12 cellular contexts compared by ENCODE assay signal in the genomic region with DNA sequence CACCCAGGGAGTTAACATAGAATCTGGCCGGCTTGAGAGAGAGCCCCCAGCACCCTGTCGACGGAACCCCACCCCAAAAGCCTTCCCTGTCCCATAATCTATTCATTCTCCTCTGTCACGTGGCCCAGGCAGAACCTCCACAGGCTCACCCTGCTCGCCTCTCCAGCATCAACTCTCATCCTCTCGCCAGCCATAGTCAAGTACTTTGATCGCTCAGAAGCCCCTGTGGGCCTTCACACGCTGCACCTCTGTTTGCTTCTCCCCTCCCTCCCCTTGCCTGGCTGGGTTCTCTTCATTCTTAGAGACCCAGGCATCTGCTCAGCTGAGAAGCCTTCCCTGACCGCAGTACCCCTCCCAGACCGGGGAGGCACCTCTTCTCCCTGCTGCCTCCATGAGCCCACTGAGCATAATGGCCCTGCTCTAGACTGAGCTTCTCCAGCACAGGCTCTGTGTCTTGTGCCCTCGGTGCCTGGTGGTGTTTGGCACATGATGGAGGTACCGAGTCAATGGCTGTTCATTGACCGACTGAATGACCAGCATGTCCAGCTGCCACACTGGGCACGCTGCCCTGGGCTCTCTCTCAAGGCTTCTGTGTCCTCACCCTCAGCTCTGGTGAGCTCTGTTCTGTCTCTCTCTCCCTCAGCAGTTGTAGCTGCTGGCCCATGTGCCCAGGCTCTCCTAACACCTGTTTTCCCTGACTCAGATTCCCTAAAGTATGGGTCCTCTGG. TPM values are rescaled to one million over a fixed set of nuclear protein-coding genes. Genes with fewer than 3 reads are reported as not detected.
DNase-seq lines count a peak whose midpoint lies in the region; ATAC-seq and TF ChIP-seq lines count a peak whose summit lies in the region.
"Had no signal": no experiment of that assay in that cellular context is flagged by ENCODE, and none has a peak within 500 bp of the region (broad histone marks: within the 10 kb centered on the region; RNA-seq: fewer than 3 reads in every experiment).

No MANE protein-coding gene starts in this region.

- H4K20me1 ChIP-seq in GM23338 (replicated peaks; ENCODE audit: insufficient read depth), result peaks cover 15% of the 10 kb centered on the region; the same call in 1 of the 2 replicates

- TF ChIP-seq CTCF in GM23338 (conservative IDR thresholded peaks at IDR 0.05; ENCODE audit: low read depth in 2 of 2) (no peak), glutamatergic neuron (IDR thresholded peaks at IDR 0.05; ENCODE audit: partially characterized antibody, unreplicated experiment) (no peak)

- H3K27ac ChIP-seq in GM23338 (ENCODE audit: low read depth), result no peak overlapping the region
- H3K27ac ChIP-seq: brain microvascular endothelial cell had no signal

- no peaks in the 10 kb centered on the region for H3K9me2 ChIP-seq in GM23338 (ENCODE audit: insufficient read depth)

- H3K4me1 Mint-ChIP-seq in GM23338, result peaks cover 35% of the 10 kb centered on the region
- H3K4me1 Mint-ChIP-seq in activated naive CD8-positive, alpha-beta T cell treated with anti-CD3 and anti-CD28 coated beads, Interleukin-2, amount 50 U/mL, for 24 hours, result peaks cover 60% of the 10 kb centered on the region
- peaks cover 39 to 58% of the 10 kb centered on the region in 2 donors for H3K4me1 Mint-ChIP-seq in immature natural killer cell
- peaks cover 43% of the 10 kb centered on the region for H3K4me1 Mint-ChIP-seq in stimulated activated effector memory CD8-positive, alpha-beta T cell treated with anti-CD3 and anti-CD28 coated beads, Interleukin-12 subunit alpha, Interleukin-12 subunit beta, amount 100 ng/mL, for 72 hours
- H3K4me1 Mint-ChIP-seq in glutamatergic neuron (ENCODE audit: low read depth, unreplicated experiment), result peaks cover 14% of the 10 kb centered on the region
- H3K4me1 Mint-ChIP-seq in activated T-cell treated with anti-CD3 and anti-CD28 coated beads, Interleukin-2, amount 50 U/mL, for 72 hours (ENCODE audit: low read depth), result peaks cover 47% of the 10 kb centered on the region

- H3K4me3 ChIP-seq in GM23338, result no peak overlapping the region

- H3K79me2 ChIP-seq in GM23338 (replicated peaks; ENCODE audit: insufficient read depth), result no peaks in the 10 kb centered on the region

- H3K4me1 ChIP-seq in GM23338 (ENCODE audit: insufficient read depth), result peaks cover 24% of the 10 kb centered on the region

- H3K27ac Mint-ChIP-seq in GM23338 (no peak overlapping the region), immature natural killer cell (peak overlapping the region; percentile 83 to 99 (median 92)), glutamatergic neuron (ENCODE audit: unreplicated experiment) (no peak overlapping the region)
- H3K27ac Mint-ChIP-seq in activated naive CD8-positive, alpha-beta T cell treated with anti-CD3 and anti-CD28 coated beads, Interleukin-2, amount 50 U/mL, for 24 hours, result peak overlapping the region; percentile 79
- peak overlapping the region; percentile 91 for H3K27ac Mint-ChIP-seq in stimulated activated effector memory CD8-positive, alpha-beta T cell treated with anti-CD3 and anti-CD28 coated beads, Interleukin-12 subunit alpha, Interleukin-12 subunit beta, amount 100 ng/mL, for 72 hours
- H3K27ac Mint-ChIP-seq in activated T-cell treated with anti-CD3 and anti-CD28 coated beads, Interleukin-2, amount 50 U/mL, for 72 hours, result no peak overlapping the region

- peaks cover 53% of the 10 kb centered on the region for H3K36me3 Mint-ChIP-seq in GM23338 (ENCODE audit: low read depth)
- peaks cover 27% of the 10 kb centered on the region for H3K36me3 Mint-ChIP-seq in activated naive CD8-positive, alpha-beta T cell treated with anti-CD3 and anti-CD28 coated beads, Interleukin-2, amount 50 U/mL, for 24 hours (ENCODE audit: low read depth)
- peaks cover 14 to 41% (median 32%) of the 10 kb centered on the region in 3 donors for H3K36me3 Mint-ChIP-seq in immature natural killer cell
- peaks cover 20% of the 10 kb centered on the region for H3K36me3 Mint-ChIP-seq in stimulated activated effector memory CD8-positive, alpha-beta T cell treated with anti-CD3 and anti-CD28 coated beads, Interleukin-12 subunit alpha, Interleukin-12 subunit beta, amount 100 ng/mL, for 72 hours
- peaks cover 15% of the 10 kb centered on the region for H3K36me3 Mint-ChIP-seq in glutamatergic neuron (ENCODE audit: unreplicated experiment)
- peaks cover 2 to 12% of the 10 kb centered on the region in 2 donors for H3K36me3 Mint-ChIP-seq in activated T-cell treated with anti-CD3 and anti-CD28 coated beads, Interleukin-2, amount 50 U/mL, for 72 hours (ENCODE audit: insufficient read depth in 2 of 2)

- no peaks in the 10 kb centered on the region for H3K9me3 Mint-ChIP-seq in GM23338
- H3K9me3 Mint-ChIP-seq in activated naive CD8-positive, alpha-beta T cell treated with anti-CD3 and anti-CD28 coated beads, Interleukin-2, amount 50 U/mL, for 24 hours, result no peaks in the 10 kb centered on the region
- H3K9me3 Mint-ChIP-seq in immature natural killer cell, result no peaks in the 10 kb centered on the region
- no peaks in the 10 kb centered on the region for H3K9me3 Mint-ChIP-seq in stimulated activated effector memory CD8-positive, alpha-beta T cell treated with anti-CD3 and anti-CD28 coated beads, Interleukin-12 subunit alpha, Interleukin-12 subunit beta, amount 100 ng/mL, for 72 hours
- peaks cover 3% of the 10 kb centered on the region for H3K9me3 Mint-ChIP-seq in glutamatergic neuron (ENCODE audit: unreplicated experiment)
- H3K9me3 Mint-ChIP-seq in activated T-cell treated with anti-CD3 and anti-CD28 coated beads, Interleukin-2, amount 50 U/mL, for 72 hours, result no peaks in the 10 kb centered on the region

- no peak overlapping the region for H2AFZ ChIP-seq in GM23338

- H3K36me3 ChIP-seq in GM23338 (ENCODE audit: insufficient read depth), result no peaks in the 10 kb centered on the region

- H3F3A ChIP-seq in GM23338 (replicated peaks; ENCODE audit: low read depth), result no peaks in the 10 kb centered on the region

- H3K4me2 ChIP-seq in GM23338, result peak overlapping the region; percentile 68

- H3K27me3 Mint-ChIP-seq in GM23338 (ENCODE audit: insufficient read depth, low read depth, poor library complexity) (peaks cover 16% of the 10 kb centered on the region), immature natural killer cell (ENCODE audit: low read depth in 3 of 3) (peaks cover 3 to 7% (median 7%) of the 10 kb centered on the region in 3 donors), glutamatergic neuron (ENCODE audit: unreplicated experiment) (peaks cover 6% of the 10 kb centered on the region)
- H3K27me3 Mint-ChIP-seq in activated naive CD8-positive, alpha-beta T cell treated with anti-CD3 and anti-CD28 coated beads, Interleukin-2, amount 50 U/mL, for 24 hours, result no peaks in the 10 kb centered on the region
- H3K27me3 Mint-ChIP-seq in activated T-cell treated with anti-CD3 and anti-CD28 coated beads, Interleukin-2, amount 50 U/mL, for 72 hours (ENCODE audit: low read depth), result no peaks in the 10 kb centered on the region

- peak; percentile 26 for DNase-seq in GM23338 (ENCODE audit: low spot score)
- DNase-seq in activated naive CD8-positive, alpha-beta T cell treated with anti-CD3 and anti-CD28 coated beads, Interleukin-2, amount 50 U/mL, for 24 hours, result no peak
- DNase-seq in immature natural killer cell, result no peak
- no peak for DNase-seq in stimulated activated effector memory CD8-positive, alpha-beta T cell treated with anti-CD3 and anti-CD28 coated beads, Interleukin-12 subunit alpha, Interleukin-12 subunit beta, amount 100 ng/mL, for 72 hours (ENCODE audit: low spot score in 2 of 2)
- DNase-seq in NCI-H2029 treated with DMSO at 0.1 percent for 48 hours (lab: John Stamatoyannopoulos, UW), result no peak
- no peak for DNase-seq in glutamatergic neuron
- DNase-seq in activated T-cell treated with anti-CD3 and anti-CD28 coated beads, Interleukin-2, amount 50 U/mL, for 72 hours, result no peak
- DNase-seq in NOMO-1 (lab: John Stamatoyannopoulos, UW; ENCODE audit: unreplicated experiment in 2 of 2), result no peak
- DNase-seq: brain microvascular endothelial cell, EL, NCI-H146, SW 1271 had no signal

- ATAC-seq in GM23338, result peak; percentile 27; the same call in 2 of the 3 replicates
- ATAC-seq in activated naive CD8-positive, alpha-beta T cell treated with anti-CD3 and anti-CD28 coated beads, Interleukin-2, amount 50 U/mL, for 24 hours, result no peak
- ATAC-seq in stimulated activated effector memory CD8-positive, alpha-beta T cell treated with anti-CD3 and anti-CD28 coated beads, Interleukin-12 subunit alpha, Interleukin-12 subunit beta, amount 100 ng/mL, for 72 hours, result no peak
- no peak for ATAC-seq in activated T-cell treated with anti-CD3 and anti-CD28 coated beads, Interleukin-2, amount 50 U/mL, for 72 hours (replicated peaks in 1 of 2)

- peaks cover 44% of the 10 kb centered on the region for H3K27me3 ChIP-seq in GM23338 (ENCODE audit: insufficient read depth)
- H3K27me3 ChIP-seq: brain microvascular endothelial cell had no signal

- H3K4me3 Mint-ChIP-seq in GM23338 (peak overlapping the region; percentile 8; the same call in 1 of the 3 replicates), immature natural killer cell (peak overlapping the region in 4 of 5 donors; percentile 21 to 58 (median 26)), glutamatergic neuron (ENCODE audit: unreplicated experiment) (no peak overlapping the region)
- H3K4me3 Mint-ChIP-seq in activated naive CD8-positive, alpha-beta T cell treated with anti-CD3 and anti-CD28 coated beads, Interleukin-2, amount 50 U/mL, for 24 hours, result peak overlapping the region; percentile 46
- H3K4me3 Mint-ChIP-seq in stimulated activated effector memory CD8-positive, alpha-beta T cell treated with anti-CD3 and anti-CD28 coated beads, Interleukin-12 subunit alpha, Interleukin-12 subunit beta, amount 100 ng/mL, for 72 hours, result no peak overlapping the region
- H3K4me3 Mint-ChIP-seq in activated T-cell treated with anti-CD3 and anti-CD28 coated beads, Interleukin-2, amount 50 U/mL, for 72 hours, result no peak overlapping the region

TF ChIP-seq in GM23338, 12 proteins besides CTCF, POLR2A, EP300 and RAD21 (continues in another document):
- TF ChIP-seq STAT1 (IDR thresholded peaks at IDR 0.05; ENCODE audit: unreplicated experiment) (no peak), CREB1 (CRISPR knock-in tag; IDR thresholded peaks at IDR 0.05; ENCODE audit: low read depth) (no peak), JUNB (IDR thresholded peaks at IDR 0.05; ENCODE audit: unreplicated experiment) (no peak), NANOG (IDR thresholded peaks at IDR 0.05; ENCODE audit: borderline replicate concordance) (no peak)

RNA-seq across cellular contexts. Expression of a gene that starts 33.7 kb away (rescaled TPM):
- 23.9 and 33.2 TPM in 2 replicates for total RNA-seq in GM23338 (2014; rRNA removed; shearing (Covaris generic))
- 29.7 and 34.9 TPM in 2 replicates for polyA plus RNA-seq in GM23338 (2016; fragmentation: Nextera tagmentation; extraction: Ambion mirVana)
- 1 to 10 TPM; 1.6 to 2.6 (median 1.8) TPM for polyA plus RNA-seq in immature natural killer cell
- total RNA-seq in glutamatergic neuron (ENCODE audit: unreplicated experiment), result 42.0 TPM
- 10 to 100 TPM; 10.3 to 13.6 TPM for total RNA-seq in activated T-cell treated with anti-CD3 and anti-CD28 coated beads, Interleukin-2, amount 50 U/mL, for 72 hours

RNA-seq across cellular contexts. Expression of a gene that starts 35.5 kb away (rescaled TPM):
- total RNA-seq in GM23338 (2014; rRNA removed; shearing (Covaris generic)), result 12.7 and 16.2 TPM in 2 replicates
- polyA plus RNA-seq in GM23338 (2016; fragmentation: Nextera tagmentation; extraction: Ambion mirVana) (14.6 and 15.8 TPM in 2 replicates), immature natural killer cell (100 to 1,000 TPM in 2 of 3 donors, 10 to 100 TPM in 1; 96.9 to 150 (median 124) TPM)
- 3.1 TPM for total RNA-seq in glutamatergic neuron (ENCODE audit: unreplicated experiment)
- 10 to 100 TPM; 26.7 to 43.4 TPM for total RNA-seq in activated T-cell treated with anti-CD3 and anti-CD28 coated beads, Interleukin-2, amount 50 U/mL, for 72 hours

Comparison
In these comparisons a context has a peak if more than half of its experiments do, and no peak if none do; other contexts are left out.
1. H3K27ac Mint-ChIP-seq: peak in activated naive CD8-positive, alpha-beta T cell treated with anti-CD3 and anti-CD28 coated beads, Interleukin-2, amount 50 U/mL, for 24 hours (single experiment), immature natural killer cell (6 of 6) and stimulated activated effector memory CD8-positive, alpha-beta T cell treated with anti-CD3 and anti-CD28 coated beads, Interleukin-12 subunit alpha, Interleukin-12 subunit beta, amount 100 ng/mL, for 72 hours (single experiment); none in GM23338 (single experiment), glutamatergic neuron (single experiment) and activated T-cell treated with anti-CD3 and anti-CD28 coated beads, Interleukin-2, amount 50 U/mL, for 72 hours (single experiment).
2. H3K4me3 Mint-ChIP-seq: peak in GM23338 (single experiment), activated naive CD8-positive, alpha-beta T cell treated with anti-CD3 and anti-CD28 coated beads, Interleukin-2, amount 50 U/mL, for 24 hours (single experiment) and immature natural killer cell (4 of 5); none in stimulated activated effector memory CD8-positive, alpha-beta T cell treated with anti-CD3 and anti-CD28 coated beads, Interleukin-12 subunit alpha, Interleukin-12 subunit beta, amount 100 ng/mL, for 72 hours (single experiment), glutamatergic neuron (single experiment) and activated T-cell treated with anti-CD3 and anti-CD28 coated beads, Interleukin-2, amount 50 U/mL, for 72 hours (0 of 2).